Comparison of ENCODE assay signal across 8 cellular contexts in genomic region chr10:89644691-89644966, GRCh38. TPM values are rescaled to one million over a fixed set of nuclear protein-coding genes. Genes with fewer than 3 reads are reported as not detected.
DNase-seq lines count a peak whose midpoint lies in the region; ATAC-seq and TF ChIP-seq lines count a peak whose summit lies in the region.

No MANE protein-coding gene starts in this region.

- H3K9me3 ChIP-seq in A673 (ENCODE audit: low read depth, low read length, poor library complexity, severe bottlenecking) (no peaks in the 10 kb centered on the region), iPS-20b (ENCODE audit: insufficient read depth, low read depth, low read length) (no peaks in the 10 kb centered on the region)

- peak overlapping the region; percentile 90 for H3K9ac ChIP-seq in iPS-20b (ENCODE audit: low read depth, low read length)

- no TSS peak for BruUV-seq in A673 (replicated peaks; lab: Mats Ljungman, UMichigan)

- peaks cover 6% of the 10 kb centered on the region for H3K4me1 Mint-ChIP-seq in activated CD8-positive, alpha-beta T cell treated with anti-CD3 and anti-CD28 coated beads for 36 hours (ENCODE audit: low read depth)

- H3K36me3 Mint-ChIP-seq in activated CD8-positive, alpha-beta T cell treated with anti-CD3 and anti-CD28 coated beads for 36 hours (ENCODE audit: low read depth): no peaks in the 10 kb centered on the region

- intact Hi-C loops in A673 (cut with micrococcal nuclease; ENCODE audit: unreplicated experiment): no loop called here
- intact Hi-C loops in activated CD8-positive, alpha-beta T cell treated with anti-CD3 and anti-CD28 coated beads for 36 hours (cut with micrococcal nuclease): no loop called here

- peak overlapping the region; percentile 27 for H3K27ac Mint-ChIP-seq in activated CD8-positive, alpha-beta T cell treated with anti-CD3 and anti-CD28 coated beads for 36 hours

- peak; percentile 20 for ATAC-seq in GM18873 (IDR thresholded peaks at IDR 0.05; ENCODE audit: low FRiP score, unreplicated experiment)
- ATAC-seq in HG03108 (IDR thresholded peaks at IDR 0.05; ENCODE audit: unreplicated experiment): peak; percentile 29
- peak; percentile 19 for ATAC-seq in activated CD8-positive, alpha-beta T cell treated with anti-CD3 and anti-CD28 coated beads for 36 hours
- peak; percentile 30 for ATAC-seq in stimulated activated naive CD8-positive, alpha-beta T cell treated with anti-CD3 and anti-CD28 coated beads, Interleukin-15, Interleukin-2, amounts not matched to agents 100 U/mL and 50 U/mL, for 24 hours

- H3K27me3 Mint-ChIP-seq in activated CD8-positive, alpha-beta T cell treated with anti-CD3 and anti-CD28 coated beads for 36 hours: peaks cover 15% of the 10 kb centered on the region

- DNase-seq in A673 (ENCODE audit: low spot score) (no peak), NCI-H1436 (lab: John Stamatoyannopoulos, UW) (no peak), SK-N-DZ (ENCODE audit: low spot score) (no peak)
- no peak for DNase-seq in activated CD8-positive, alpha-beta T cell treated with anti-CD3 and anti-CD28 coated beads for 36 hours
- no peak for DNase-seq in stimulated activated naive CD8-positive, alpha-beta T cell treated with anti-CD3 and anti-CD28 coated beads, Interleukin-15, Interleukin-2, amounts not matched to agents 100 U/mL and 50 U/mL, for 24 hours

- H3K27me3 ChIP-seq in A673 (replicated peaks; ENCODE audit: insufficient read depth, low read depth, low read length, poor library complexity) (no peaks in the 10 kb centered on the region), iPS-20b (ENCODE audit: insufficient read depth, low read length) (no peaks in the 10 kb centered on the region)

- H3K27ac ChIP-seq in A673 (ENCODE audit: low read depth, low read length, poor library complexity, severe bottlenecking) (peak overlapping the region; percentile 92), iPS-20b (ENCODE audit: low read length) (peak overlapping the region; percentile 59)

- H3K4me1 ChIP-seq in A673 (ENCODE audit: insufficient read depth, low read length, poor library complexity, severe bottlenecking) (peaks cover 39% of the 10 kb centered on the region), iPS-20b (ENCODE audit: insufficient read depth, low read length) (peaks cover 15% of the 10 kb centered on the region)

- no peaks in the 10 kb centered on the region for H3K9me3 Mint-ChIP-seq in activated CD8-positive, alpha-beta T cell treated with anti-CD3 and anti-CD28 coated beads for 36 hours

- H3K36me3 ChIP-seq in A673 (ENCODE audit: insufficient read depth, low read length, poor library complexity, severe bottlenecking) (no peaks in the 10 kb centered on the region), iPS-20b (ENCODE audit: insufficient read depth, low read depth, low read length) (no peaks in the 10 kb centered on the region)

- peak overlapping the region; percentile 90 for H3K4me3 ChIP-seq in A673 (ENCODE audit: low read depth, low read length, poor library complexity, severe bottlenecking)
- H3K4me3 ChIP-seq in iPS-20b (ENCODE audit: low read length): peak overlapping the region; percentile 81

- no peak overlapping the region for H3K4me3 Mint-ChIP-seq in activated CD8-positive, alpha-beta T cell treated with anti-CD3 and anti-CD28 coated beads for 36 hours

- POLR2A ChIA-PET in A673 (lab: Charles Lee; ENCODE audit: low non-redundant PET): no interaction called here
- POLR2A ChIA-PET in activated CD8-positive, alpha-beta T cell treated with anti-CD3 and anti-CD28 coated beads for 36 hours (lab: Charles Lee): interaction anchor here (0.6 to 1.5 kb wide), 3 partner anchors 56 to 582 kb away, joined by 3 to 6 read pairs (median 3); partner anchors contain the start of gene KIF20B

- TF ChIP-seq CTCF in A673 (conservative IDR thresholded peaks at IDR 0.05; ENCODE audit: low read depth, low read length): no peak
- no peak for TF ChIP-seq CTCF in activated CD8-positive, alpha-beta T cell treated with anti-CD3 and anti-CD28 coated beads for 36 hours (IDR thresholded peaks at IDR 0.05)

- CTCF ChIA-PET in A673 (lab: Charles Lee): no interaction called here
- CTCF ChIA-PET in activated CD8-positive, alpha-beta T cell treated with anti-CD3 and anti-CD28 coated beads for 36 hours (lab: Charles Lee): interaction anchor here (0.6 kb wide), 1 partner anchor 12 kb away, joined by 3 read pairs; no protein-coding TSS in a partner anchor

RNA-seq across cellular contexts. Expression of gene PANK1, which starts 0.4 kb away (rescaled TPM):
- total RNA-seq in A673 (2021): 18.5 and 19.2 TPM in 2 replicates
- total RNA-seq in activated CD8-positive, alpha-beta T cell treated with anti-CD3 and anti-CD28 coated beads for 36 hours: 1 to 10 TPM; 2.3 to 3.9 TPM
- 15.8 and 18.7 TPM in 2 replicates for polyA plus RNA-seq in SK-N-DZ (2014; cell fraction: cytosol; rRNA removed)
- 8.6 and 10.5 TPM in 2 replicates for polyA plus RNA-seq in SK-N-DZ (2014; cell fraction: nucleus; rRNA removed)

RNA-seq across cellular contexts. Expression of gene KIF20B, which starts 56.8 kb away (rescaled TPM):
- 74.3 and 78.9 TPM in 2 replicates for total RNA-seq in A673 (2021)
- 10 to 100 TPM; 58.1 to 63.2 TPM for total RNA-seq in activated CD8-positive, alpha-beta T cell treated with anti-CD3 and anti-CD28 coated beads for 36 hours
- polyA plus RNA-seq in SK-N-DZ (2014; cell fraction: cytosol; rRNA removed): 25.1 and 27.2 TPM in 2 replicates
- polyA plus RNA-seq in SK-N-DZ (2014; cell fraction: nucleus; rRNA removed): 29.6 and 30.8 TPM in 2 replicates
